40 cellular contexts compared by ENCODE assay signal in genomic region chrX:9252182-9252581, GRCh38.
"Had no signal": no experiment of that assay in that cellular context is flagged by ENCODE, and none has a peak within 500 bp of the region (broad histone marks: within the 10 kb centered on the region; RNA-seq: fewer than 3 reads in every experiment).

No MANE protein-coding gene starts in this region.

- H3K36me3 Mint-ChIP-seq: activated CD4-positive, alpha-beta memory T cell treated with anti-CD3 and anti-CD28 coated beads for 36 hours; activated naive CD8-positive, alpha-beta T cell treated with anti-CD3 and anti-CD28 coated beads for 36 hours; brain; naive thymus-derived CD4-positive, alpha-beta T cell; stimulated activated memory B cell treated with anti-CD40 and anti-IgM and Interleukin-4, amounts not matched to agents 10 μg/mL and 1 μg/mL and 100 μg/mL, for 72 hours had no signal

- H3K27ac Mint-ChIP-seq: activated CD4-positive, alpha-beta memory T cell treated with anti-CD3 and anti-CD28 coated beads for 36 hours; activated CD4-positive, alpha-beta T cell treated with anti-CD3 and anti-CD28 coated beads, Interleukin-2, amount 10 ng/mL, durations not matched to agents 24 days and 14 days; activated naive CD4-positive, alpha-beta T cell treated with anti-CD3 and anti-CD28 coated beads for 36 hours; activated naive CD8-positive, alpha-beta T cell treated with anti-CD3 and anti-CD28 coated beads for 36 hours; activated T-helper 1 cell treated with anti-CD3 and anti-CD28 coated beads, Interleukin-12 subunit alpha, Interleukin-12 subunit beta, Interleukin-2, Interleukin-4 antibody, amounts not matched to agents 30 ng/mL and 10 ng/mL and 1 ng/mL, durations not matched to agents 14 hours and 24 hours and 36 hours; brain; naive thymus-derived CD4-positive, alpha-beta T cell; progenitor cell of endocrine pancreas; stimulated activated memory B cell treated with anti-CD40 and anti-IgM and Interleukin-4, amounts not matched to agents 10 μg/mL and 1 μg/mL and 100 μg/mL, for 72 hours; stimulated activated naive CD8-positive, alpha-beta T cell treated with anti-CD3 and anti-CD28 coated beads, Interleukin-15, amount 100 ng/mL, for 72 hours; T-helper 1 cell treated with Interleukin-12 subunit alpha and Interleukin-12 subunit beta and Interleukin-4 antibody, amounts not matched to agents 30 μg/mL and 1 μg/mL, for 36 hours had no signal

- H3K27me3 Mint-ChIP-seq: activated CD4-positive, alpha-beta memory T cell treated with anti-CD3 and anti-CD28 coated beads for 36 hours; activated CD4-positive, alpha-beta T cell treated with anti-CD3 and anti-CD28 coated beads, Interleukin-2, amount 10 ng/mL, durations not matched to agents 24 days and 14 days; activated naive CD8-positive, alpha-beta T cell treated with anti-CD3 and anti-CD28 coated beads for 36 hours; progenitor cell of endocrine pancreas; stimulated activated memory B cell treated with anti-CD40 and anti-IgM and Interleukin-4, amounts not matched to agents 10 μg/mL and 1 μg/mL and 100 μg/mL, for 72 hours; stimulated activated naive CD8-positive, alpha-beta T cell treated with anti-CD3 and anti-CD28 coated beads, Interleukin-15, amount 100 ng/mL, for 72 hours had no signal

- H3K9me3 ChIP-seq: adrenal gland, ascending aorta, gastrocnemius medialis, ovary, upper lobe of left lung, vagina had no signal

- H3K27me3 ChIP-seq: ascending aorta, cardiac muscle cell, ovary, upper lobe of left lung, vagina had no signal

- H3K4me3 Mint-ChIP-seq: activated CD4-positive, alpha-beta memory T cell treated with anti-CD3 and anti-CD28 coated beads for 36 hours; activated CD4-positive, alpha-beta T cell treated with anti-CD3 and anti-CD28 coated beads, Interleukin-2, amount 10 ng/mL, durations not matched to agents 24 days and 14 days; activated naive CD4-positive, alpha-beta T cell treated with anti-CD3 and anti-CD28 coated beads for 36 hours; activated naive CD8-positive, alpha-beta T cell treated with anti-CD3 and anti-CD28 coated beads for 36 hours; activated T-helper 1 cell treated with anti-CD3 and anti-CD28 coated beads, Interleukin-12 subunit alpha, Interleukin-12 subunit beta, Interleukin-2, Interleukin-4 antibody, amounts not matched to agents 30 ng/mL and 10 ng/mL and 1 ng/mL, durations not matched to agents 14 hours and 24 hours and 36 hours; brain; naive thymus-derived CD4-positive, alpha-beta T cell; stimulated activated memory B cell treated with anti-CD40 and anti-IgM and Interleukin-4, amounts not matched to agents 10 μg/mL and 1 μg/mL and 100 μg/mL, for 72 hours; stimulated activated naive CD8-positive, alpha-beta T cell treated with anti-CD3 and anti-CD28 coated beads, Interleukin-15, amount 100 ng/mL, for 72 hours; T-helper 1 cell treated with Interleukin-12 subunit alpha and Interleukin-12 subunit beta and Interleukin-4 antibody, amounts not matched to agents 30 μg/mL and 1 μg/mL, for 36 hours had no signal

- H3K4me3 ChIP-seq: adrenal gland, ascending aorta, cardiac muscle cell, coronary artery, dorsolateral prefrontal cortex, gastrocnemius medialis, ovary, skin epidermis, upper lobe of left lung, vagina had no signal

- ATAC-seq: gastrocnemius medialis; left colon; naive thymus-derived CD4-positive, alpha-beta T cell; sciatic nerve; stimulated activated memory B cell treated with anti-CD40 and anti-IgM and Interleukin-4, amounts not matched to agents 10 μg/mL and 1 μg/mL and 100 μg/mL, for 72 hours; stimulated activated naive CD8-positive, alpha-beta T cell treated with anti-CD3 and anti-CD28 coated beads, Interleukin-15, amount 100 ng/mL, for 72 hours had no signal

- DNase-seq: activated CD4-positive, alpha-beta memory T cell treated with anti-CD3 and anti-CD28 coated beads for 36 hours; activated CD4-positive, alpha-beta T cell treated with anti-CD3 and anti-CD28 coated beads, Interleukin-2, amount 10 ng/mL, durations not matched to agents 24 days and 14 days; activated CD4-positive, CD25-positive, alpha-beta regulatory T cell treated with anti-CD3 and anti-CD28 coated beads, Interleukin-2, amount 50 U/mL, for 72 hours; activated CD8-positive, alpha-beta memory T cell treated with anti-CD3 and anti-CD28 coated beads, Interleukin-2, amount 50 U/mL, for 4 hours; activated effector memory CD4-positive, alpha-beta T cell treated with anti-CD3 and anti-CD28 coated beads, Interleukin-2, amount 50 U/mL, for 16 hours; activated naive CD4-positive, alpha-beta T cell treated with anti-CD3 and anti-CD28 coated beads for 36 hours; activated naive CD8-positive, alpha-beta T cell treated with anti-CD3 and anti-CD28 coated beads for 36 hours; activated T-cell treated with anti-CD3 and anti-CD28 coated beads, Interleukin-2, amount 50 U/mL, for 1 hour; adrenal gland; dorsolateral prefrontal cortex; effector memory CD4-positive, alpha-beta T cell; erythroblast; gastrocnemius medialis; glutamatergic neuron; kidney; left colon; mammary epithelial cell; midbrain; naive thymus-derived CD4-positive, alpha-beta T cell; ovary; retina; stimulated activated CD4-positive, alpha-beta T cell treated with anti-CD3 and anti-CD28 coated beads, Interleukin-1b, Interleukin-23, amount 100 ng/mL, for 48 hours; stimulated activated CD4-positive, alpha-beta T cell treated with anti-CD3 and anti-CD28 coated beads, Interleukin-4, amount 100 ng/mL, for 4 hours; stimulated activated CD8-positive, alpha-beta memory T cell treated with anti-CD3 and anti-CD28 coated beads, Interleukin-4, amount 100 ng/mL, for 48 hours; stimulated activated naive CD8-positive, alpha-beta T cell treated with anti-CD3 and anti-CD28 coated beads, Interleukin-15, amount 100 ng/mL, for 72 hours; substantia nigra; T-helper 9 cell; upper lobe of left lung; WERI-Rb-1 had no signal

- H3K9me3 Mint-ChIP-seq: activated CD4-positive, alpha-beta memory T cell treated with anti-CD3 and anti-CD28 coated beads for 36 hours; activated CD4-positive, alpha-beta T cell treated with anti-CD3 and anti-CD28 coated beads, Interleukin-2, amount 10 ng/mL, durations not matched to agents 24 days and 14 days; activated naive CD4-positive, alpha-beta T cell treated with anti-CD3 and anti-CD28 coated beads for 36 hours; activated naive CD8-positive, alpha-beta T cell treated with anti-CD3 and anti-CD28 coated beads for 36 hours; activated T-helper 1 cell treated with anti-CD3 and anti-CD28 coated beads, Interleukin-12 subunit alpha, Interleukin-12 subunit beta, Interleukin-2, Interleukin-4 antibody, amounts not matched to agents 30 ng/mL and 10 ng/mL and 1 ng/mL, durations not matched to agents 14 hours and 24 hours and 36 hours; naive thymus-derived CD4-positive, alpha-beta T cell; stimulated activated memory B cell treated with anti-CD40 and anti-IgM and Interleukin-4, amounts not matched to agents 10 μg/mL and 1 μg/mL and 100 μg/mL, for 72 hours; stimulated activated naive CD8-positive, alpha-beta T cell treated with anti-CD3 and anti-CD28 coated beads, Interleukin-15, amount 100 ng/mL, for 72 hours; T-helper 1 cell treated with Interleukin-12 subunit alpha and Interleukin-12 subunit beta and Interleukin-4 antibody, amounts not matched to agents 30 μg/mL and 1 μg/mL, for 36 hours had no signal

- H3K4me1 ChIP-seq: adrenal gland, ascending aorta, gastrocnemius medialis, upper lobe of left lung, vagina had no signal

- H3K4me1 Mint-ChIP-seq: activated CD4-positive, alpha-beta T cell treated with anti-CD3 and anti-CD28 coated beads, Interleukin-2, amount 10 ng/mL, durations not matched to agents 24 days and 14 days; stimulated activated memory B cell treated with anti-CD40 and anti-IgM and Interleukin-4, amounts not matched to agents 10 μg/mL and 1 μg/mL and 100 μg/mL, for 72 hours; stimulated activated naive CD8-positive, alpha-beta T cell treated with anti-CD3 and anti-CD28 coated beads, Interleukin-15, amount 100 ng/mL, for 72 hours had no signal

- H3K27ac ChIP-seq: adrenal gland, ascending aorta, cardiac muscle cell, coronary artery, dorsolateral prefrontal cortex, gastrocnemius medialis, ovary, skin epidermis, upper lobe of left lung, vagina, WERI-Rb-1 had no signal

- H3K36me3 ChIP-seq: adrenal gland, ascending aorta, cardiac muscle cell, gastrocnemius medialis, ovary, upper lobe of left lung, vagina, WERI-Rb-1 had no signal
